8 cellular contexts compared by ENCODE assay signal in the genomic region with DNA sequence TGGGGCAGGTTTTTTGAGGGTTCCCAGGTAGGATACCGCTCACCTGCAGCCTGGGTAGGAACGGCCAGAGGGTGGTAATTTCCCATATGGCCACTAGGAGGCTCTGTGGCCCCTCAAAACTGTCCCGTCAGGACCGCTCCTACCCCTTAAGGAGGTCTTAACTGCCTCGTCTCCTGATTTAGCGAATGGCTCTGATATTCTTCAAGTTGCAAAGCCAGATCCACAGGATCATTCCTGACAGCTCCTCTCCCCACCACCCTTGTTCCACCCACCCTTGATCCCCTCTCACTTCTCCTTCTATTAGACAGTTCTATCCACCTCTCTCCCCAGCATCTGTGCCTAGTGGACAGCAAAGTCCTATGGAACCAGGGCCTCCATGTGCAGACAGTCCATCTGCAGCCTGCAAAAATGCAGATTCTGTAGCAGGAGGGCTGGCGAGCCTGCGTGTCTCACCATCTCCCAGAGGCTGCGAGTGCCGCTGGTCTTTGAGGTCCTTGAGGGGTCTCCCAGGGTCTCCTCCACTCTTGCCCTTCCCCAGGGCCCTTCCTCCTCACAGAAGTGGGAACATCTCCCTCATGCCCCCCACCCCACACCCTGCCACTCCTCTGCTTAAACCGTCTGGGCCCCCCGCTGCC. TPM values are rescaled to one million over a fixed set of nuclear protein-coding genes. Genes with fewer than 3 reads are reported as not detected.
DNase-seq lines count a peak whose midpoint lies in the region; ATAC-seq and TF ChIP-seq lines count a peak whose summit lies in the region.

No MANE protein-coding gene starts in this region.

- H3K27me3 Mint-ChIP-seq in stimulated activated naive B cell treated with anti-CD40 and anti-IgM and Interleukin-4, amounts not matched to agents 10 μg/mL and 1 μg/mL and 100 μg/mL, for 72 hours = no peaks in the 10 kb centered on the region

- H3K9me3 ChIP-seq in mucosa of descending colon = no peaks in the 10 kb centered on the region

- no peak overlapping the region for H3K4me3 ChIP-seq in mucosa of descending colon

- intact Hi-C loops in mucosa of descending colon (cut with DNase I, micrococcal nuclease) = loop anchor here (2.0 to 10.0 kb wide), 4 partner anchors 373 to 524 kb away; no protein-coding TSS in a partner anchor

- POLR2A ChIA-PET in GM10248 (lab: Yijun Ruan, JAX) = no interaction called here

- CTCF ChIA-PET in GM10248 (lab: Yijun Ruan, JAX) = interaction anchor here (0.7 to 6.1 kb wide), 32 partner anchors 9 to 556 kb away, joined by 3 to 47 read pairs (median 3); a partner anchor contains a TSS

- H3K4me1 Mint-ChIP-seq in stimulated activated naive B cell treated with anti-CD40 and anti-IgM and Interleukin-4, amounts not matched to agents 10 μg/mL and 1 μg/mL and 100 μg/mL, for 72 hours = peaks cover 29 to 37% of the 10 kb centered on the region in 2 donors

- no peak for TF ChIP-seq POLR2A in erythroblast (IDR thresholded peaks at IDR 0.05; ENCODE audit: low read length)

- H3K4me1 ChIP-seq in mucosa of descending colon (ENCODE audit: low read depth) = no peaks in the 10 kb centered on the region

- ATAC-seq in HG02642 (IDR thresholded peaks at IDR 0.05; ENCODE audit: poor library complexity, unreplicated experiment) = peak; percentile 57
- peak; percentile 76 for ATAC-seq in mucosa of descending colon
- peak; percentile 91 to 92 for ATAC-seq in stimulated activated naive B cell treated with anti-CD40 and anti-IgM and Interleukin-4, amounts not matched to agents 10 μg/mL and 1 μg/mL and 100 μg/mL, for 72 hours (replicated peaks)
- no peak for ATAC-seq in HG02870 (IDR thresholded peaks at IDR 0.05; ENCODE audit: unreplicated experiment)

- no peaks in the 10 kb centered on the region for H3K9me3 Mint-ChIP-seq in stimulated activated naive B cell treated with anti-CD40 and anti-IgM and Interleukin-4, amounts not matched to agents 10 μg/mL and 1 μg/mL and 100 μg/mL, for 72 hours

- DNase-seq in GM10248 (ENCODE audit: extremely low spot score) (peak; percentile 89), NCI-H69 (lab: John Stamatoyannopoulos, UW) (peak; percentile 79), erythroblast (lab: John Stamatoyannopoulos, UW) (peak; percentile 40 to 67), mucosa of descending colon (peak in 2 of 3 donors; percentile 65 to 75)
- peak; percentile 18 for DNase-seq in activated CD8-positive, alpha-beta memory T cell treated with anti-CD3 and anti-CD28 coated beads, Interleukin-2, amount 50 U/mL, for 24 hours (ENCODE audit: extremely low read depth)
- DNase-seq in stimulated activated naive B cell treated with anti-CD40 and anti-IgM and Interleukin-4, amounts not matched to agents 10 μg/mL and 1 μg/mL and 100 μg/mL, for 72 hours = peak; percentile 50

- H3K36me3 ChIP-seq in mucosa of descending colon (ENCODE audit: low read depth) = no peaks in the 10 kb centered on the region

- TF ChIP-seq CTCF in GM10248 (IDR thresholded peaks at IDR 0.05; ENCODE audit: control extremely low read depth, extremely low read depth, low read depth, missing control alignments) = peak; percentile 83
- TF ChIP-seq CTCF in mucosa of descending colon (IDR thresholded peaks at IDR 0.05) = peak; percentile 86

- H3K4me3 Mint-ChIP-seq in stimulated activated naive B cell treated with anti-CD40 and anti-IgM and Interleukin-4, amounts not matched to agents 10 μg/mL and 1 μg/mL and 100 μg/mL, for 72 hours = no peak overlapping the region

- H3K27ac Mint-ChIP-seq in stimulated activated naive B cell treated with anti-CD40 and anti-IgM and Interleukin-4, amounts not matched to agents 10 μg/mL and 1 μg/mL and 100 μg/mL, for 72 hours = no peak overlapping the region

- peaks cover 27 to 45% of the 10 kb centered on the region in 2 donors for H3K36me3 Mint-ChIP-seq in stimulated activated naive B cell treated with anti-CD40 and anti-IgM and Interleukin-4, amounts not matched to agents 10 μg/mL and 1 μg/mL and 100 μg/mL, for 72 hours

RNA-seq across cellular contexts. Expression of a gene that starts 34.3 kb away (rescaled TPM):
- 10 to 100 TPM in 1 of 3 donors, 1 to 10 TPM in 2; 1.8 to 12.8 (median 3.6) TPM for total RNA-seq in mucosa of descending colon

RNA-seq across cellular contexts. Expression of a gene that starts 55.3 kb away (rescaled TPM):
- total RNA-seq in mucosa of descending colon = 10 to 100 TPM; 18.5 to 35.5 (median 23.5) TPM

Comparison
In these comparisons a context has a peak if more than half of its experiments do, and no peak if none do; other contexts are left out.
1. DNase-seq: peak in every context shown above with its lines; median percentile 89 in GM10248; 79 in NCI-H69; 70 in mucosa of descending colon; 54 in erythroblast; 50 in stimulated activated naive B cell treated with anti-CD40 and anti-IgM and Interleukin-4, amounts not matched to agents 10 μg/mL and 1 μg/mL and 100 μg/mL, for 72 hours; 18 in activated CD8-positive, alpha-beta memory T cell treated with anti-CD3 and anti-CD28 coated beads, Interleukin-2, amount 50 U/mL, for 24 hours.